Comparison of ENCODE assay signal across 25 cellular contexts in genomic region chr7:137506031-137506430, GRCh38.
"Had no signal": no experiment of that assay in that cellular context is flagged by ENCODE, and none has a peak within 500 bp of the region (broad histone marks: within the 10 kb centered on the region; RNA-seq: fewer than 3 reads in every experiment).

No MANE protein-coding gene starts in this region.

- H3K36me3 ChIP-seq: colonic mucosa, esophagus muscularis mucosa, esophagus squamous epithelium, gastrocnemius medialis, gastroesophageal sphincter, heart left ventricle, heart right ventricle had no signal

- H3K27ac Mint-ChIP-seq: dendritic cell treated with granulocyte-macrophage colony-stimulating factor and Interleukin-4, amounts not matched to agents 40 ng/mL and 50 ng/mL, for 4 days; effector memory CD8-positive, alpha-beta T cell; endodermal cell had no signal

- H3K9me3 ChIP-seq: colonic mucosa, esophagus muscularis mucosa, esophagus squamous epithelium, gastrocnemius medialis, gastroesophageal sphincter, heart left ventricle had no signal

- H3K27me3 Mint-ChIP-seq: dendritic cell treated with granulocyte-macrophage colony-stimulating factor and Interleukin-4, amounts not matched to agents 40 ng/mL and 50 ng/mL, for 4 days; effector memory CD8-positive, alpha-beta T cell had no signal

- H3K4me1 ChIP-seq: colonic mucosa, esophagus muscularis mucosa, esophagus squamous epithelium, gastrocnemius medialis, gastroesophageal sphincter, heart left ventricle, heart right ventricle had no signal

- H3K27ac ChIP-seq: colonic mucosa, coronary artery, dorsolateral prefrontal cortex, epithelial cell of prostate, esophagus muscularis mucosa, esophagus squamous epithelium, foreskin keratinocyte, gastrocnemius medialis, gastroesophageal sphincter, heart left ventricle, heart right ventricle had no signal

- DNase-seq: colonic mucosa; cortex of kidney; dermis blood vessel endothelial cell; dorsolateral prefrontal cortex; effector CD4-positive, alpha-beta T cell; effector CD8-positive, alpha-beta T cell; effector memory CD4-positive, alpha-beta T cell; effector memory CD8-positive, alpha-beta T cell; endodermal cell; erythroblast; esophagus squamous epithelium; foreskin fibroblast; foreskin keratinocyte; foreskin melanocyte; gastrocnemius medialis; glutamatergic neuron; head of caudate nucleus; heart left ventricle; heart right ventricle had no signal

- ATAC-seq: effector memory CD8-positive, alpha-beta T cell; esophagus mucosa; foreskin keratinocyte; gastrocnemius medialis; gastroesophageal sphincter; heart left ventricle; heart right ventricle had no signal

- H3K9me3 Mint-ChIP-seq: endodermal cell had no signal

- H3K4me3 Mint-ChIP-seq: dendritic cell treated with granulocyte-macrophage colony-stimulating factor and Interleukin-4, amounts not matched to agents 40 ng/mL and 50 ng/mL, for 4 days; effector memory CD8-positive, alpha-beta T cell; endodermal cell had no signal

- H3K27me3 ChIP-seq: colonic mucosa, dorsolateral prefrontal cortex, esophagus muscularis mucosa, esophagus squamous epithelium, foreskin keratinocyte, gastrocnemius medialis, gastroesophageal sphincter, heart left ventricle had no signal

- H3K4me3 ChIP-seq: colonic mucosa, coronary artery, dorsolateral prefrontal cortex, esophagus muscularis mucosa, esophagus squamous epithelium, gastrocnemius medialis, gastroesophageal sphincter, heart left ventricle, heart right ventricle had no signal
